7 cellular contexts compared by ENCODE assay signal in the genomic region with DNA sequence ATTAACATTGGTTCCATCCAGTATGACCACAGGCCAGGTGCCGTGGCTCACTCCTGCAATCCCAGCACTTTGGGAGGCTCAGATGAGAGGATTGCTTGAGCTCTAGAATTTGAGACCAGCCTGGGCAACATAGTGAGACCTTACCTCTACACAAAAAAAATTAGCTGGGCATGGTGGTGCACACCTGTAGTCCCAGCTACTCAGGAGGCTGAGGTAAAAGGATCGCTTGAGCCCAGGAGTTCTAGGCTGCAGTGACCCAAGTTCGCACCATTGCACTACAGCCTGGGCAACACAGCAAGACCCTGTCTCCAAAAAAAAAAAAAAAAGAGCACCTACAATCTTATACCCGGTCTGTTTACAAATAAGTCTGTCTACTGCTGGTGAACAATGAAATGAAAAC. TPM values are rescaled to one million over a fixed set of nuclear protein-coding genes. Genes with fewer than 3 reads are reported as not detected.
"Had no signal": no experiment of that assay in that cellular context is flagged by ENCODE, and none has a peak within 500 bp of the region (broad histone marks: within the 10 kb centered on the region; RNA-seq: fewer than 3 reads in every experiment).

No MANE protein-coding gene starts in this region.

- H3K4me3 ChIP-seq: GM23338, K562 had no signal

- H3K4me2 ChIP-seq: GM23338 had no signal

- H3K4me1 Mint-ChIP-seq: GM23338, H9 had no signal

- DNase-seq: H9, HCEC 1CT, HFFc6, IMR-90 had no signal

- H3K4me3 Mint-ChIP-seq: GM23338, H9, HFFc6 had no signal

- H2AFZ ChIP-seq: GM23338 had no signal

- H3K27ac ChIP-seq: HL-60 had no signal

- ATAC-seq: GM23338, K562 had no signal

- H3K9me3 Mint-ChIP-seq: GM23338, H9, HFFc6 had no signal

- H3K27ac Mint-ChIP-seq: GM23338, H9, HFFc6 had no signal

RNA-seq across cellular contexts. Expression of a gene that starts 29.4 kb away (rescaled TPM):
- total RNA-seq: HFFc6 had no signal
